ENCODE assay signal across 18 cellular contexts in the genomic region with DNA sequence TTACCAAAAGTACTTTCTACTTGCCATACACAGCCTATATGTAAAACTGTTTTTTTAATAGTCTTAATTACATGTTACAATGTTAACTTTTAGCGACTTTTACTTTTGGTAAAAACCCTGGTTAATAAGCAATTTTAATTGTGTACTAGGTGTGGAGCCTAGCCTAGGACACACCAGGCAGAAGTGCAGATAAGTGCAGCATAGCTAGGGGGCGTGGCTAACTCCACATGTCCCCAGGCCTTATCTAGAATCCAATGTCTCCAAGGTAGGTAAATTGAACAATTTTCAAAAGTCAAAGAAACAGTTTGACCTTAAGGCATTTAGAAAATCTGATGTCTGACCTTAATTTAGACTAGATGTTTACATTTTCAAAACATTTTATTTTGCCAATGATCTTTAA.
DNase-seq lines count a peak whose midpoint lies in the region; ATAC-seq, FAIRE-seq and TF ChIP-seq lines count a peak whose summit lies in the region.
"Had no signal": no experiment of that assay in that cellular context is flagged by ENCODE, and none has a peak within 500 bp of the region (broad histone marks: within the 10 kb centered on the region; RNA-seq: fewer than 3 reads in every experiment).

No MANE protein-coding gene starts in this region.

- no peaks in the 10 kb centered on the region for H3K9me3 Mint-ChIP-seq in activated T-helper 1 cell treated with anti-CD3 and anti-CD28 coated beads, Interleukin-12 subunit alpha, Interleukin-12 subunit beta, Interleukin-2, Interleukin-4 antibody, amounts not matched to agents 30 ng/mL and 10 ng/mL and 1 ng/mL, durations not matched to agents 14 hours and 24 hours and 36 hours

- no peaks in the 10 kb centered on the region for H4K20me1 ChIP-seq in hepatocyte (ENCODE audit: insufficient read depth, poor library complexity, severe bottlenecking)

- peak in 3 of 4 donors; percentile 63 to 69 (median 64) for ATAC-seq in pancreas
- no peak for ATAC-seq in stimulated activated naive CD8-positive, alpha-beta T cell treated with anti-CD3 and anti-CD28 coated beads, Interleukin-15, Interleukin-2, amounts not matched to agents 100 U/mL and 50 U/mL, for 24 hours
- ATAC-seq: A549; CD8-positive, alpha-beta T cell; HCT116 had no signal

- TF ChIP-seq CTCF in hepatocyte (IDR thresholded peaks at IDR 0.05; ENCODE audit: poor library complexity), result no peak
- TF ChIP-seq CTCF in pancreas (IDR thresholded peaks at IDR 0.05), result no peak

- DNase-seq in HT-29 (ENCODE audit: low spot score) (peak; percentile 13), hepatocyte (ENCODE audit: low spot score) (peak; percentile 19), pancreas (peak in 2 of 6 donors; percentile 4 to 34), SIG-M5 treated with dmso at 0.1 percent for 504 hours (lab: John Stamatoyannopoulos, UW; ENCODE audit: unreplicated experiment) (no peak), ecto neural progenitor cell (ENCODE audit: low spot score) (no peak)
- peak; percentile 7 for DNase-seq in Jurkat, Clone E6-1 (ENCODE audit: low read depth, low spot score)
- no peak for DNase-seq in stimulated activated naive CD8-positive, alpha-beta T cell treated with anti-CD3 and anti-CD28 coated beads, Interleukin-15, Interleukin-2, amounts not matched to agents 100 U/mL and 50 U/mL, for 24 hours
- no peak for DNase-seq in activated T-helper 1 cell treated with anti-CD3 and anti-CD28 coated beads, Interleukin-12 subunit alpha, Interleukin-12 subunit beta, Interleukin-2, Interleukin-4 antibody, amounts not matched to agents 30 ng/mL and 10 ng/mL and 1 ng/mL, durations not matched to agents 14 hours and 24 hours and 36 hours (ENCODE audit: low spot score)
- DNase-seq: CD8-positive, alpha-beta T cell; COR-L47; DMS153; GF-D8; GM23248 had no signal

- no peak for FAIRE-seq in pancreas (lab: Jason Lieb, UNC)
- FAIRE-seq: A549, D721Med, H54 had no signal

- H3K4me2 ChIP-seq in hepatocyte, result no peak overlapping the region
- H3K4me2 ChIP-seq: A549 had no signal

- H2AFZ ChIP-seq in hepatocyte, result no peak overlapping the region
- H2AFZ ChIP-seq: GM23248 had no signal

- intact Hi-C loops in pancreas (cut with DNase I), result no loop called here
- intact Hi-C loops in activated T-helper 1 cell treated with anti-CD3 and anti-CD28 coated beads, Interleukin-12 subunit alpha, Interleukin-12 subunit beta, Interleukin-2, Interleukin-4 antibody, amounts not matched to agents 30 ng/mL and 10 ng/mL and 1 ng/mL, durations not matched to agents 14 hours and 24 hours and 36 hours (cut with micrococcal nuclease), result no loop called here

- no peak overlapping the region for H3K4me3 ChIP-seq in Jurkat, Clone E6-1 (ENCODE audit: low read length)
- no peak overlapping the region for H3K4me3 ChIP-seq in hepatocyte
- H3K4me3 ChIP-seq in pancreas, result no peak overlapping the region
- H3K4me3 ChIP-seq: A549, GM23248 had no signal

- H3K27ac ChIP-seq in hepatocyte, result no peak overlapping the region
- no peak overlapping the region for H3K27ac ChIP-seq in pancreas
- H3K27ac ChIP-seq: A549, GM23248 had no signal

- H3K36me3 Mint-ChIP-seq in activated T-helper 1 cell treated with anti-CD3 and anti-CD28 coated beads, Interleukin-12 subunit alpha, Interleukin-12 subunit beta, Interleukin-2, Interleukin-4 antibody, amounts not matched to agents 30 ng/mL and 10 ng/mL and 1 ng/mL, durations not matched to agents 14 hours and 24 hours and 36 hours (ENCODE audit: low read depth), result no peaks in the 10 kb centered on the region
- H3K36me3 Mint-ChIP-seq: CD14-positive monocyte; CD8-positive, alpha-beta T cell had no signal

- H3K27ac Mint-ChIP-seq in activated T-helper 1 cell treated with anti-CD3 and anti-CD28 coated beads, Interleukin-12 subunit alpha, Interleukin-12 subunit beta, Interleukin-2, Interleukin-4 antibody, amounts not matched to agents 30 ng/mL and 10 ng/mL and 1 ng/mL, durations not matched to agents 14 hours and 24 hours and 36 hours, result no peak overlapping the region
- H3K27ac Mint-ChIP-seq: CD14-positive monocyte; CD8-positive, alpha-beta T cell had no signal

- peaks cover 10% of the 10 kb centered on the region for H3K9me3 ChIP-seq in hepatocyte (ENCODE audit: low read depth)
- H3K9me3 ChIP-seq in pancreas, result no peaks in the 10 kb centered on the region
- H3K9me3 ChIP-seq: A549 had no signal

- H3K27me3 ChIP-seq in hepatocyte, result no peaks in the 10 kb centered on the region
- H3K27me3 ChIP-seq in pancreas, result no peaks in the 10 kb centered on the region

- no peaks in the 10 kb centered on the region for H3K79me2 ChIP-seq in hepatocyte

- no peaks in the 10 kb centered on the region for H3K4me1 ChIP-seq in hepatocyte (ENCODE audit: insufficient read depth)
- H3K4me1 ChIP-seq in pancreas, result peaks cover 0 to 3% (median 0%) of the 10 kb centered on the region in 3 donors
- H3K4me1 ChIP-seq: A549 had no signal

- 77% methylated on average over 2 of the region's 2 CpGs for WGBS in hepatocyte (ENCODE audit: low lambda C conversion rate, missing lambda C conversion rate)
- WGBS in pancreas, 2 donors, result 39 to 47% methylated on average over 2 of the region's 2 CpGs

- H3K36me3 ChIP-seq in hepatocyte (replicated peaks; ENCODE audit: insufficient read depth, low read depth) (no peaks in the 10 kb centered on the region), pancreas (no peaks in the 10 kb centered on the region)

- no peaks in the 10 kb centered on the region for H3K27me3 Mint-ChIP-seq in activated T-helper 1 cell treated with anti-CD3 and anti-CD28 coated beads, Interleukin-12 subunit alpha, Interleukin-12 subunit beta, Interleukin-2, Interleukin-4 antibody, amounts not matched to agents 30 ng/mL and 10 ng/mL and 1 ng/mL, durations not matched to agents 14 hours and 24 hours and 36 hours (ENCODE audit: insufficient read depth)

- H3K9me2 ChIP-seq in hepatocyte (replicated peaks; ENCODE audit: insufficient read depth), result no peaks in the 10 kb centered on the region

- no peak overlapping the region for H3K4me3 Mint-ChIP-seq in activated T-helper 1 cell treated with anti-CD3 and anti-CD28 coated beads, Interleukin-12 subunit alpha, Interleukin-12 subunit beta, Interleukin-2, Interleukin-4 antibody, amounts not matched to agents 30 ng/mL and 10 ng/mL and 1 ng/mL, durations not matched to agents 14 hours and 24 hours and 36 hours
- H3K4me3 Mint-ChIP-seq: CD14-positive monocyte; CD8-positive, alpha-beta T cell had no signal

- H3K4me1 Mint-ChIP-seq in activated T-helper 1 cell treated with anti-CD3 and anti-CD28 coated beads, Interleukin-12 subunit alpha, Interleukin-12 subunit beta, Interleukin-2, Interleukin-4 antibody, amounts not matched to agents 30 ng/mL and 10 ng/mL and 1 ng/mL, durations not matched to agents 14 hours and 24 hours and 36 hours (ENCODE audit: low read depth), result no peaks in the 10 kb centered on the region
- H3K4me1 Mint-ChIP-seq: CD14-positive monocyte had no signal

Comparison
In these comparisons a context has a peak if more than half of its experiments do, and no peak if none do; other contexts are left out.
1. DNase-seq: peak in HT-29 (single experiment), Jurkat, Clone E6-1 (single experiment) and hepatocyte (single experiment); none in SIG-M5 treated with dmso at 0.1 percent for 504 hours (single experiment), stimulated activated naive CD8-positive, alpha-beta T cell treated with anti-CD3 and anti-CD28 coated beads, Interleukin-15, Interleukin-2, amounts not matched to agents 100 U/mL and 50 U/mL, for 24 hours (single experiment), ecto neural progenitor cell (single experiment) and activated T-helper 1 cell treated with anti-CD3 and anti-CD28 coated beads, Interleukin-12 subunit alpha, Interleukin-12 subunit beta, Interleukin-2, Interleukin-4 antibody, amounts not matched to agents 30 ng/mL and 10 ng/mL and 1 ng/mL, durations not matched to agents 14 hours and 24 hours and 36 hours (single experiment).